Comparison of ENCODE assay signal across 19 cellular contexts in the genomic region with DNA sequence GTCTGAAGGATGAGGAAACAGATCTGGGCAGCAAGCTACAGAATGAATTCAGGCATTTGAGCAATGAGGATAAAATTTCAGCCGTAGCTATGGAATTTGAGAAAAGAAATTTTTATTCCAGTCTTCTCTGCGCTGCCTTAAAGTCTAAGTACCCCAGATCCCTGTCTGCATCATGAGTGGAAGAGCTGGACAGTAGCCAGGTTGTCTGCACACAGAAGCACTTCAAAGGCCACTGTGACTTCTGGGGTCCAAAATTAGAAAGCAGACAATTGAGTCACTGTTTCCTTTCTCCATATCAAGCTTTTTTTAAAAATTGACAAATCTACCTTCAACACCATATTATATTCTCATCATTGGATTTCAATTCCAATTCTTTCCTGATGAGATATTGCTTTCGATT.
"Had no signal": no experiment of that assay in that cellular context is flagged by ENCODE, and none has a peak within 500 bp of the region (broad histone marks: within the 10 kb centered on the region; RNA-seq: fewer than 3 reads in every experiment).

No MANE protein-coding gene starts in this region.

- DNase-seq: activated CD4-positive, alpha-beta memory T cell treated with anti-CD3 and anti-CD28 coated beads for 36 hours; activated CD4-positive, alpha-beta T cell treated with anti-CD3 and anti-CD28 coated beads for 48 hours; activated effector memory CD4-positive, alpha-beta T cell treated with Interleukin-2 at 50 U/mL for 16 hours; activated naive CD4-positive, alpha-beta T cell treated with anti-CD3 and anti-CD28 coated beads for 36 hours; activated naive CD8-positive, alpha-beta T cell treated with anti-CD3 and anti-CD28 coated beads, Interleukin-2, amount 10 ng/mL, durations not matched to agents 7 days and 5 days; activated T-cell treated with anti-CD3 and anti-CD28 coated beads, Interleukin-2, amount 50 U/mL, for 72 hours; amniotic stem cell; cortex of kidney; naive thymus-derived CD8-positive, alpha-beta T cell; posterior cingulate gyrus; right lobe of liver; small intestine; stimulated activated CD4-positive, alpha-beta T cell treated with anti-CD3 and anti-CD28 coated beads, Interleukin-2, amount 100 ng/mL, for 24 hours; stimulated activated naive CD8-positive, alpha-beta T cell treated with anti-CD3 and anti-CD28 coated beads, Interleukin-15, amount 100 ng/mL, for 72 hours; tibial artery had no signal

- H3K4me3 ChIP-seq: heart right ventricle, lung, neural progenitor cell, right lobe of liver, tibial artery had no signal

- ATAC-seq: activated T-cell treated with anti-CD3 and anti-CD28 coated beads, Interleukin-2, amount 50 U/mL, for 72 hours; naive thymus-derived CD8-positive, alpha-beta T cell; right lobe of liver; stimulated activated effector memory CD8-positive, alpha-beta T cell treated with anti-CD3 and anti-CD28 coated beads, Interleukin-12 subunit alpha, Interleukin-12 subunit beta, amount 100 ng/mL, for 72 hours; stimulated activated naive CD8-positive, alpha-beta T cell treated with anti-CD3 and anti-CD28 coated beads, Interleukin-15, amount 100 ng/mL, for 72 hours had no signal
